20 cellular contexts compared by ENCODE assay signal in genomic region chr17:1481736-1482135, GRCh38. TPM values are rescaled to one million over a fixed set of nuclear protein-coding genes. Genes with fewer than 3 reads are reported as not detected.
DNase-seq lines count a peak whose midpoint lies in the region; ATAC-seq and TF ChIP-seq lines count a peak whose summit lies in the region.
"Had no signal": no experiment of that assay in that cellular context is flagged by ENCODE, and none has a peak within 500 bp of the region (broad histone marks: within the 10 kb centered on the region; RNA-seq: fewer than 3 reads in every experiment).

No MANE protein-coding gene starts in this region.

- peaks cover 23% of the 10 kb centered on the region for H3K36me3 Mint-ChIP-seq in endothelial cell (ENCODE audit: low read depth, unreplicated experiment)
- peaks cover 22% of the 10 kb centered on the region for H3K36me3 Mint-ChIP-seq in osteocyte (ENCODE audit: unreplicated experiment)

- ATAC-seq in left ventricle myocardium superior (peak; percentile 12), foreskin keratinocyte (no peak)

- DNase-seq in left ventricle myocardium superior (peak; percentile 60), cardiac septum (ENCODE audit: low spot score) (no peak), endothelial cell (ENCODE audit: low spot score) (no peak), osteocyte (ENCODE audit: extremely low spot score, unreplicated experiment) (no peak), CD1c-positive myeloid dendritic cell (ENCODE audit: extremely low spot score) (no peak), foreskin keratinocyte (no peak), COLO829 (ENCODE audit: low spot score) (no peak), NCI-H345 (lab: John Stamatoyannopoulos, UW) (no peak)
- DNase-seq: COR-L47, DMS153, EL, H7, Karpas-422, NCI-H1105, NCI-H1694 treated with DMSO at 0.1 percent for 48 hours, NCI-H2107, NCI-H526 treated with DMSO at 0.1 percent for 48 hours, RPMI8226, SJCRH30 had no signal

- H3K4me1 Mint-ChIP-seq in endothelial cell (ENCODE audit: unreplicated experiment) (peaks cover 5% of the 10 kb centered on the region), osteocyte (ENCODE audit: unreplicated experiment) (peaks cover 9% of the 10 kb centered on the region)

- H3K27ac Mint-ChIP-seq in endothelial cell (ENCODE audit: unreplicated experiment): peak overlapping the region; percentile 67
- H3K27ac Mint-ChIP-seq in osteocyte (ENCODE audit: unreplicated experiment): peak overlapping the region; percentile 23

- H3K27me3 Mint-ChIP-seq in endothelial cell (ENCODE audit: unreplicated experiment): peaks cover 25% of the 10 kb centered on the region
- H3K27me3 Mint-ChIP-seq in osteocyte (ENCODE audit: unreplicated experiment): no peaks in the 10 kb centered on the region

- H3K4me1 ChIP-seq in foreskin keratinocyte: peaks cover 6% of the 10 kb centered on the region
- H3K4me1 ChIP-seq: SJCRH30 had no signal

- no peak overlapping the region for H3K27ac ChIP-seq in foreskin keratinocyte
- H3K27ac ChIP-seq: BLaER1, SJCRH30 had no signal

- no peaks in the 10 kb centered on the region for H3K27me3 ChIP-seq in foreskin keratinocyte
- H3K27me3 ChIP-seq: BLaER1, SJCRH30 had no signal

- H3K4me3 Mint-ChIP-seq in endothelial cell (ENCODE audit: unreplicated experiment) (peak overlapping the region; percentile 77), osteocyte (ENCODE audit: unreplicated experiment) (no peak overlapping the region)

- intact Hi-C loops in left ventricle myocardium superior (cut with micrococcal nuclease): no loop called here
- intact Hi-C loops in cardiac septum (cut with DNase I): no loop called here

- no peak for TF ChIP-seq CTCF in endothelial cell (IDR thresholded peaks at IDR 0.05; ENCODE audit: unreplicated experiment)
- TF ChIP-seq CTCF in osteocyte (IDR thresholded peaks at IDR 0.05): no peak
- no peak for TF ChIP-seq CTCF in foreskin keratinocyte (conservative IDR thresholded peaks at IDR 0.05)

- no peaks in the 10 kb centered on the region for H3K9me3 Mint-ChIP-seq in endothelial cell (ENCODE audit: unreplicated experiment)
- H3K9me3 Mint-ChIP-seq in osteocyte (ENCODE audit: unreplicated experiment): no peaks in the 10 kb centered on the region

RNA-seq across cellular contexts. Expression of gene MYO1C, which starts 10.8 kb away (rescaled TPM):
- 200 TPM for total RNA-seq in left ventricle myocardium superior
- 209 TPM for total RNA-seq in cardiac septum
- total RNA-seq in endothelial cell (ENCODE audit: unreplicated experiment): 117 TPM
- total RNA-seq in osteocyte: 183 and 184 TPM in 2 replicates
- total RNA-seq in foreskin keratinocyte: 148 and 162 TPM in 2 replicates
- 81.9 and 96.8 TPM in 2 replicates for polyA plus RNA-seq in foreskin keratinocyte

RNA-seq across cellular contexts. Expression of gene CRK, which starts 25.7 kb away (rescaled TPM):
- total RNA-seq in left ventricle myocardium superior (37.9 TPM), cardiac septum (43.4 TPM), endothelial cell (ENCODE audit: unreplicated experiment) (119 TPM), osteocyte (55.8 and 57.1 TPM in 2 replicates), foreskin keratinocyte (79.2 and 79.3 TPM in 2 replicates)
- polyA plus RNA-seq in foreskin keratinocyte: 28.6 and 34.9 TPM in 2 replicates

RNA-seq across cellular contexts. Expression of gene INPP5K, which starts 34.7 kb away (rescaled TPM):
- total RNA-seq in left ventricle myocardium superior (39.1 TPM), cardiac septum (34.2 TPM), endothelial cell (ENCODE audit: unreplicated experiment) (40.9 TPM), osteocyte (44.5 and 49.4 TPM in 2 replicates), foreskin keratinocyte (15.5 and 17.4 TPM in 2 replicates)
- 15.0 and 16.6 TPM in 2 replicates for polyA plus RNA-seq in foreskin keratinocyte
